ENCODE assay signal across 8 cellular contexts in the genomic region with DNA sequence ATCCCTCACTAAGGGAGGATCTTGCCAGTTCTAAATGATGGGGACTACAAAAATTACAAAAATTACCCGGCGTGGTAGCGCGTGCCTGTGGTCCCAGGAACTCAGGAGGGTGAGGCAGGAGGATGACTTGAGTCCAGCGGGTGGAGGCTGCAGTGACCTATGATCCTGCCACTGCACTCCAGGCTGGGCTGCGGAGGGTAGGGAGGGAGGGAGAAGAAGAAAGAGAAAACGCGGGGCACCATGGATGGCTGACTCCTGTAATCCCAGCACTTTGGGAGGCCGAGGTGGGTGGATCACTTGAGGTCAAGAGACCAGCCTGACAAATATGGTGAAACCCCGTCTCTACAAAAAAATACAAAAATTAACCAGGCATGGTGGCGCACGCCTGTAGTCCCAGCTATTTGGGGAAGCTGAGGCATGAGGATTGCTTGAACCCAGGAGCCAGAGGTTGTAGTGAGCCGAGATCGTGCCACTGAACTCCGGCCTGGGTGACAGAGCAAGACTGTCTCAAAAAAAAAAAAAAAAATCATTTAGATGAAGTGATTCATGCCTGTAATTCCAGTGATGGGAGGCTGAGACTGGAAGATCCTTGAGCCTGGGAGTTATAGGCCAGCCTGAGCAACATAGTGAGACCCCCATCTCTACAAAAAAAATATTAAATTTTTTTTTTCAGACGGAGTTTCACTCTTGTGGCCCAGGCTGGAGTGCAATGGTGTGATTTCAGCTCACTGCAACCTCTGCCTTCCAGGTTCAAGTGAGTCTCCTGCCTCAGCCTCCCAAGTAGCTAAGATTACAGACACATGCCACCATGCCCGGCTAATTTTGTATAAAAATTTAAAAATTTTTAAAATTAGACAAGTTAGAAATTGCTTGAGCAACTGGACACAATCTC.
DNase-seq lines count a peak whose midpoint lies in the region; ATAC-seq and TF ChIP-seq lines count a peak whose summit lies in the region.
"Not testable (repeated sequence)": the region's sequence is repeated elsewhere in the genome, so short reads cannot be mapped to it uniquely, and the experiment has no call there.

No MANE protein-coding gene starts in this region.

- not testable (repeated sequence) for ATAC-seq in T-cell (replicated peaks in 1 of 4); upper lobe of right lung

- H3K27ac ChIP-seq in adrenal gland, upper lobe of right lung: not testable (repeated sequence)

- H3K27ac Mint-ChIP-seq in Calu3 (ENCODE audit: unreplicated experiment): not testable (repeated sequence)
- H3K27ac Mint-ChIP-seq in T-cell: peak overlapping the region; percentile 72 to 76

- DNase-seq in Calu3 (peak; percentile 0), T-cell (peak in 4 of 34 experiments; percentile 0 to 24 (median 7)), adrenal gland (peak in 5 of 7 donors; percentile 19 to 55 (median 24)), cardiac septum (ENCODE audit: low spot score) (peak; percentile 55), mesenteric fat pad (ENCODE audit: low spot score) (peak; percentile 89), renal cortical epithelial cell (ENCODE audit: low read depth) (peak; percentile 60), upper lobe of right lung (peak; percentile 57)
- peak; percentile 53 for DNase-seq in activated CD8-positive, alpha-beta memory T cell treated with anti-CD3 and anti-CD28 coated beads, Interleukin-2, amount 50 U/mL, for 48 hours

- 89 to 93% (median 90%) methylated on average over 17 of the region's 17 CpGs for WGBS in adrenal gland, 4 donors

- H3K27me3 Mint-ChIP-seq in Calu3 (ENCODE audit: unreplicated experiment); T-cell: not testable (repeated sequence)

- intact Hi-C loops in Calu3 (cut with micrococcal nuclease; ENCODE audit: unreplicated experiment); cardiac septum (cut with DNase I); upper lobe of right lung (cut with DNase I): not testable (repeated sequence)
- intact Hi-C loops in adrenal gland (cut with DNase I): loop anchor here in 1 of 2 donors (10.0 kb wide), 1 partner anchor 61 kb away; no protein-coding TSS in a partner anchor

- peaks cover 8 to 14% of the 10 kb centered on the region in 2 donors for H3K4me1 ChIP-seq in adrenal gland (replicated peaks in 1 of 2)
- H3K4me1 ChIP-seq in upper lobe of right lung: peaks cover 24% of the 10 kb centered on the region

- peaks cover 55% of the 10 kb centered on the region for H3K36me3 Mint-ChIP-seq in Calu3 (ENCODE audit: insufficient read depth, unreplicated experiment)
- not testable (repeated sequence) for H3K36me3 Mint-ChIP-seq in T-cell

- H3K4me3 Mint-ChIP-seq in Calu3 (ENCODE audit: low read depth, unreplicated experiment): not testable (repeated sequence)
- peak overlapping the region; percentile 41 to 87 (median 86) for H3K4me3 Mint-ChIP-seq in T-cell

- not testable (repeated sequence) for H3K27me3 ChIP-seq in adrenal gland, upper lobe of right lung

- not testable (repeated sequence) for H3K4me3 ChIP-seq in adrenal gland, upper lobe of right lung

- CTCF ChIA-PET in Calu3 (lab: Charles Lee); T-cell (lab: Charles Lee): not testable (repeated sequence)

- TF ChIP-seq CTCF in Calu3 (IDR thresholded peaks at IDR 0.05; ENCODE audit: unreplicated experiment); adrenal gland (IDR thresholded peaks at IDR 0.05); upper lobe of right lung (IDR thresholded peaks at IDR 0.05): not testable (repeated sequence)

- not testable (repeated sequence) for H3K9me3 ChIP-seq in adrenal gland (replicated peaks in 1 of 3); upper lobe of right lung

- H3K9me3 Mint-ChIP-seq in Calu3 (ENCODE audit: low read depth, unreplicated experiment); T-cell: not testable (repeated sequence)

- BruUV-seq in Calu3 (replicated peaks; lab: Mats Ljungman, UMichigan): not testable (repeated sequence)

- TF ChIP-seq POLR2A in adrenal gland (IDR thresholded peaks at IDR 0.05): not testable (repeated sequence)

- H3K4me1 Mint-ChIP-seq in Calu3 (ENCODE audit: low read depth, unreplicated experiment): peaks cover 43% of the 10 kb centered on the region
- H3K4me1 Mint-ChIP-seq in T-cell: peaks cover 44 to 47% (median 45%) of the 10 kb centered on the region in 3 donors

- POLR2A ChIA-PET in T-cell (lab: Charles Lee): not testable (repeated sequence)

- not testable (repeated sequence) for H3K36me3 ChIP-seq in adrenal gland (replicated peaks in 1 of 2); upper lobe of right lung
